In genomic region chr9:20028849-20029231, GRCh38 we compare ENCODE assay signal across 20 cellular contexts.
DNase-seq lines count a peak whose midpoint lies in the region; ATAC-seq and TF ChIP-seq lines count a peak whose summit lies in the region.
"Had no signal": no experiment of that assay in that cellular context is flagged by ENCODE, and none has a peak within 500 bp of the region (broad histone marks: within the 10 kb centered on the region; RNA-seq: fewer than 3 reads in every experiment).

No MANE protein-coding gene starts in this region.

- H3K27ac ChIP-seq in heart right ventricle, result peak overlapping the region in 9 of 10 donors; percentile 12 to 82 (median 56)
- H3K27ac ChIP-seq: PC-9 had no signal

- H3K4me1 Mint-ChIP-seq in stimulated activated naive B cell treated with anti-CD40 and anti-IgM and Interleukin-4, amounts not matched to agents 10 μg/mL and 1 μg/mL and 100 μg/mL, for 72 hours, result peaks cover 11 to 15% of the 10 kb centered on the region in 2 donors
- H3K4me1 Mint-ChIP-seq: CD14-positive monocyte had no signal

- H3K36me3 ChIP-seq in heart right ventricle, result no peaks in the 10 kb centered on the region
- H3K36me3 ChIP-seq: MG63 had no signal

- H3K9me3 ChIP-seq in heart right ventricle, result no peaks in the 10 kb centered on the region
- H3K9me3 ChIP-seq: MG63 had no signal

- intact Hi-C loops in heart right ventricle (cut with DNase I), result no loop called here

- H3K27ac Mint-ChIP-seq in stimulated activated naive B cell treated with anti-CD40 and anti-IgM and Interleukin-4, amounts not matched to agents 10 μg/mL and 1 μg/mL and 100 μg/mL, for 72 hours, result peak overlapping the region; percentile 4
- H3K27ac Mint-ChIP-seq: CD14-positive monocyte had no signal

- H3K27me3 Mint-ChIP-seq in stimulated activated naive B cell treated with anti-CD40 and anti-IgM and Interleukin-4, amounts not matched to agents 10 μg/mL and 1 μg/mL and 100 μg/mL, for 72 hours, result no peaks in the 10 kb centered on the region

- ATAC-seq in heart right ventricle (peak; percentile 42 to 87 (median 75)), omental fat pad (ENCODE audit: low FRiP score) (no peak), esophagus mucosa (no peak)
- ATAC-seq in stimulated activated naive B cell treated with anti-CD40 and anti-IgM and Interleukin-4, amounts not matched to agents 10 μg/mL and 1 μg/mL and 100 μg/mL, for 72 hours (replicated peaks), result no peak

- H3K4me3 Mint-ChIP-seq in stimulated activated naive B cell treated with anti-CD40 and anti-IgM and Interleukin-4, amounts not matched to agents 10 μg/mL and 1 μg/mL and 100 μg/mL, for 72 hours, result no peak overlapping the region
- H3K4me3 Mint-ChIP-seq: CD14-positive monocyte had no signal

- 54 to 64% methylated on average over 5 of the region's 5 CpGs for WGBS in heart right ventricle, 2 donors

- TF ChIP-seq CTCF in heart right ventricle (IDR thresholded peaks at IDR 0.05) (no peak), omental fat pad (IDR thresholded peaks at IDR 0.05) (no peak)

- no peaks in the 10 kb centered on the region for H3K9me3 Mint-ChIP-seq in stimulated activated naive B cell treated with anti-CD40 and anti-IgM and Interleukin-4, amounts not matched to agents 10 μg/mL and 1 μg/mL and 100 μg/mL, for 72 hours
- H3K9me3 Mint-ChIP-seq: CD14-positive monocyte had no signal

- peaks cover 2 to 56% (median 16%) of the 10 kb centered on the region in 9 donors for H3K4me1 ChIP-seq in heart right ventricle

- no peaks in the 10 kb centered on the region for H3K27me3 ChIP-seq in heart right ventricle
- H3K27me3 ChIP-seq: MG63 had no signal

- H3K36me3 Mint-ChIP-seq in stimulated activated naive B cell treated with anti-CD40 and anti-IgM and Interleukin-4, amounts not matched to agents 10 μg/mL and 1 μg/mL and 100 μg/mL, for 72 hours, result no peaks in the 10 kb centered on the region
- H3K36me3 Mint-ChIP-seq: CD14-positive monocyte had no signal

- no peak overlapping the region for H3K4me3 ChIP-seq in heart right ventricle
- H3K4me3 ChIP-seq: MG63, PC-9 had no signal

- DNase-seq in dermis blood vessel endothelial cell, result peak; percentile 72
- DNase-seq in heart right ventricle, result peak in 1 of 2 donors; percentile 36
- DNase-seq in myocyte (ENCODE audit: low read depth), result peak; percentile 93
- no peak for DNase-seq in stimulated activated naive B cell treated with anti-CD40 and anti-IgM and Interleukin-4, amounts not matched to agents 10 μg/mL and 1 μg/mL and 100 μg/mL, for 72 hours
- DNase-seq in SHP77 treated with DMSO at 0.1 percent for 48 hours (lab: John Stamatoyannopoulos, UW), result no peak
- no peak for DNase-seq in omental fat pad (ENCODE audit: low spot score)
- DNase-seq in AG08396 (ENCODE audit: low spot score), result no peak
- DNase-seq: AML-193, EL, HCEC 1CT, IMR-90, Karpas-422, MG63, NCI-H1092 treated with DMSO at 0.1 percent for 48 hours, NCI-H2081 treated with DMSO at 0.1 percent for 48 hours, NCI-H2227 treated with DMSO at 0.1 percent for 48 hours, NCI-H524, PC-9 had no signal

Comparison
In these comparisons a context has a peak if more than half of its experiments do, and no peak if none do; other contexts are left out.
1. DNase-seq: peak in dermis blood vessel endothelial cell (single experiment) and myocyte (single experiment); none in stimulated activated naive B cell treated with anti-CD40 and anti-IgM and Interleukin-4, amounts not matched to agents 10 μg/mL and 1 μg/mL and 100 μg/mL, for 72 hours (single experiment), SHP77 treated with DMSO at 0.1 percent for 48 hours (single experiment), omental fat pad (single experiment) and AG08396 (single experiment).
2. ATAC-seq: peak in heart right ventricle (8 of 8); none in stimulated activated naive B cell treated with anti-CD40 and anti-IgM and Interleukin-4, amounts not matched to agents 10 μg/mL and 1 μg/mL and 100 μg/mL, for 72 hours (0 of 2), omental fat pad (single experiment) and esophagus mucosa (single experiment).